In genomic region chr2:88599527-88599926, GRCh38 we compare ENCODE assay signal across 9 cellular contexts. TPM values are rescaled to one million over a fixed set of nuclear protein-coding genes. Genes with fewer than 3 reads are reported as not detected.
DNase-seq lines count a peak whose midpoint lies in the region; ATAC-seq, FAIRE-seq and TF ChIP-seq lines count a peak whose summit lies in the region.
"Had no signal": no experiment of that assay in that cellular context is flagged by ENCODE, and none has a peak within 500 bp of the region (broad histone marks: within the 10 kb centered on the region; RNA-seq: fewer than 3 reads in every experiment).

No MANE protein-coding gene starts in this region.

- no peaks in the 10 kb centered on the region for H3K27me3 ChIP-seq in A673 (replicated peaks; ENCODE audit: insufficient read depth, low read depth, low read length, poor library complexity)
- no peaks in the 10 kb centered on the region for H3K27me3 ChIP-seq in SJSA1 (replicated peaks)
- H3K27me3 ChIP-seq in keratinocyte (ENCODE audit: control insufficient read depth, extremely low read depth, insufficient read depth, low read length), result no peaks in the 10 kb centered on the region

- H3K36me3 ChIP-seq in A673 (ENCODE audit: insufficient read depth, low read length, poor library complexity, severe bottlenecking) (no peaks in the 10 kb centered on the region), SJSA1 (no peaks in the 10 kb centered on the region), keratinocyte (ENCODE audit: control insufficient read depth in 2 of 2, extremely low read depth in 1 of 2, insufficient read depth in 2 of 2, low read length in 2 of 2) (peaks cover 0 to 2% of the 10 kb centered on the region in 2 experiments)

- TF ChIP-seq POLR2A in erythroblast (IDR thresholded peaks at IDR 0.05; ENCODE audit: low read length), result no peak

- ATAC-seq in GM19395 (IDR thresholded peaks at IDR 0.05; ENCODE audit: unreplicated experiment) (peak; percentile 2), HG03565 (IDR thresholded peaks at IDR 0.05; ENCODE audit: unreplicated experiment) (no peak)

- TF ChIP-seq CTCF in A673 (conservative IDR thresholded peaks at IDR 0.05; ENCODE audit: low read depth, low read length) (no peak), keratinocyte (optimal IDR thresholded peaks at IDR 0.05 in 1 of 3, IDR thresholded peaks at IDR 0.05 in 1 of 3, conservative IDR thresholded peaks at IDR 0.05 in 1 of 3; ENCODE audit: extremely low read depth in 1 of 3, insufficient read depth in 2 of 3, low read length in 3 of 3) (no peak), GM13977 (IDR thresholded peaks at IDR 0.05; ENCODE audit: extremely low read depth, insufficient read depth, missing control alignments) (no peak)

- POLR2A ChIA-PET in A673 (lab: Charles Lee; ENCODE audit: low non-redundant PET), result no interaction called here

- peaks cover 3% of the 10 kb centered on the region for H4K20me1 ChIP-seq in keratinocyte (ENCODE audit: control insufficient read depth, extremely low read depth, insufficient read depth, low read length)

- in situ Hi-C loops in GM13977 (cut with MboI; ENCODE audit: low pct_unique_long_range_greater_than_20kb, low sequenced_read_pairs, unreplicated experiment), result no loop called here

- no peak overlapping the region for H2AFZ ChIP-seq in keratinocyte (ENCODE audit: control insufficient read depth, low read length)

- no peak for FAIRE-seq in keratinocyte (lab: Jason Lieb, UNC)

- dilution Hi-C loops in keratinocyte (cut with MboI; ENCODE audit: extremely low pct_ligation_motif_present, low sequenced_read_pairs), result loop anchor here (5.0 kb wide), 1 partner anchor 68 kb away; no protein-coding TSS in a partner anchor

- no TSS peak for BruUV-seq in A673 (replicated peaks; lab: Mats Ljungman, UMichigan)

- H3K4me3 ChIP-seq in A673 (ENCODE audit: low read depth, low read length, poor library complexity, severe bottlenecking) (no peak overlapping the region), SJSA1 (no peak overlapping the region), keratinocyte (ENCODE audit: control insufficient read depth in 2 of 3, extremely low read depth in 1 of 3, insufficient read depth in 2 of 3, low read depth in 1 of 3, low read length in 3 of 3) (no peak overlapping the region)
- H3K4me3 ChIP-seq: skin epidermis had no signal

- H3K4me1 ChIP-seq in A673 (ENCODE audit: insufficient read depth, low read length, poor library complexity, severe bottlenecking) (peaks cover 27% of the 10 kb centered on the region), SJSA1 (replicated peaks) (peaks cover 25% of the 10 kb centered on the region), keratinocyte (ENCODE audit: control insufficient read depth, extremely low read depth, insufficient read depth, low read length) (peaks cover 30% of the 10 kb centered on the region)

- H3K9me3 ChIP-seq in A673 (ENCODE audit: low read depth, low read length, poor library complexity, severe bottlenecking) (no peaks in the 10 kb centered on the region), SJSA1 (replicated peaks) (no peaks in the 10 kb centered on the region), keratinocyte (ENCODE audit: control insufficient read depth, low read depth, low read length) (no peaks in the 10 kb centered on the region)

- peak overlapping the region; percentile 61 for H3K4me2 ChIP-seq in keratinocyte (ENCODE audit: control insufficient read depth, extremely low read depth, insufficient read depth, low read depth, low read length)

- peaks cover 25% of the 10 kb centered on the region for H3K79me2 ChIP-seq in keratinocyte (ENCODE audit: control insufficient read depth, insufficient read depth, low read length)

- no peak overlapping the region for H3K27ac ChIP-seq in A673 (ENCODE audit: low read depth, low read length, poor library complexity, severe bottlenecking)
- H3K27ac ChIP-seq in SJSA1, result peak overlapping the region; percentile 36
- peak overlapping the region; percentile 70 for H3K27ac ChIP-seq in keratinocyte (ENCODE audit: control insufficient read depth, insufficient read depth, low read length)

- intact Hi-C loops in A673 (cut with micrococcal nuclease; ENCODE audit: unreplicated experiment), result no loop called here

- H3K9me1 ChIP-seq in keratinocyte (ENCODE audit: control insufficient read depth, extremely low read depth, insufficient read depth, low read length), result no peaks in the 10 kb centered on the region

- H3K9ac ChIP-seq in keratinocyte (ENCODE audit: control insufficient read depth, extremely low read depth, insufficient read depth, low read length), result no peak overlapping the region

- DNase-seq in A673 (ENCODE audit: low spot score) (peak; percentile 25), SJSA1 (ENCODE audit: low read depth in 1 of 2, low spot score in 2 of 2) (no peak), keratinocyte (ENCODE audit: low read depth, low spot score) (no peak), GM13977 (ENCODE audit: low spot score) (no peak), erythroblast (lab: John Stamatoyannopoulos, UW) (no peak)
- DNase-seq in stimulated activated CD4-positive, alpha-beta T cell treated with anti-CD3 and anti-CD28 coated beads, Interleukin-2, amount 100 ng/mL, for 24 hours, result no peak

- CTCF ChIA-PET in A673 (lab: Charles Lee), result no interaction called here

RNA-seq across cellular contexts. Expression of gene EIF2AK3, which starts 27.7 kb away (rescaled TPM):
- total RNA-seq in A673 (2021), result 5.1 and 6.7 TPM in 2 replicates
- total RNA-seq in SJSA1 (2014; rRNA removed; shearing (Covaris generic)), result 15.0 and 25.3 TPM in 2 replicates
- polyA plus RNA-seq in keratinocyte, result 7.6 to 10.9 TPM (median 7.9 TPM) in 3 replicates
- polyA plus RNA-seq in keratinocyte (2011; ENCODE audit: low read depth), result 19.0 TPM
- polyA plus RNA-seq in keratinocyte (2011; cell fraction: cytosol; rRNA removed), result 3.2 and 6.1 TPM in 2 replicates
- 21.4 and 23.0 TPM in 2 replicates for polyA plus RNA-seq in keratinocyte (2011; cell fraction: nucleus; rRNA removed)
- 7.3 and 9.8 TPM in 2 replicates for polyA plus RNA-seq in keratinocyte (2012; ENCODE audit: low replicate concordance)
- polyA minus RNA-seq in keratinocyte, result 4.4 to 28.7 TPM (median 8.4 TPM) in 3 replicates
- polyA minus RNA-seq in keratinocyte (2011; cell fraction: cytosol; rRNA and poly(A)+ RNA removed), result 6.7 TPM
- polyA minus RNA-seq in keratinocyte (2011; cell fraction: nucleus; rRNA and poly(A)+ RNA removed), result 17.5 and 33.3 TPM in 2 replicates
